18 cellular contexts compared by ENCODE assay signal in genomic region chr4:127709456-127709855, GRCh38. TPM values are rescaled to one million over a fixed set of nuclear protein-coding genes. Genes with fewer than 3 reads are reported as not detected.
DNase-seq lines count a peak whose midpoint lies in the region; ATAC-seq, FAIRE-seq and TF ChIP-seq lines count a peak whose summit lies in the region.
"Had no signal": no experiment of that assay in that cellular context is flagged by ENCODE, and none has a peak within 500 bp of the region (broad histone marks: within the 10 kb centered on the region; RNA-seq: fewer than 3 reads in every experiment).

No MANE protein-coding gene starts in this region.

- no peaks in the 10 kb centered on the region for H3K9me3 Mint-ChIP-seq in stimulated activated memory B cell treated with anti-CD40 and anti-IgM and Interleukin-4, amounts not matched to agents 10 μg/mL and 1 μg/mL and 100 μg/mL, for 72 hours
- no peaks in the 10 kb centered on the region for H3K9me3 Mint-ChIP-seq in osteocyte (ENCODE audit: unreplicated experiment)
- H3K9me3 Mint-ChIP-seq: CD8-positive, alpha-beta T cell had no signal

- H3K9me3 ChIP-seq in PC-3 (ENCODE audit: low read length) (no peaks in the 10 kb centered on the region), HepG2 (ENCODE audit: low read length) (no peaks in the 10 kb centered on the region)
- H3K9me3 ChIP-seq: upper lobe of right lung had no signal

- TF ChIP-seq EP300 in HepG2 (IDR thresholded peaks at IDR 0.05; ENCODE audit: low read depth in 2 of 2, low read length in 2 of 2) (no peak), HepG2 (CRISPR knock-in tag; IDR thresholded peaks at IDR 0.05; ENCODE audit: borderline replicate concordance) (no peak)

- H4K20me1 ChIP-seq in PC-3 (ENCODE audit: low read length), result no peaks in the 10 kb centered on the region
- H4K20me1 ChIP-seq in HepG2 (ENCODE audit: insufficient read depth, low read length), result no peaks in the 10 kb centered on the region

- H3K4me1 Mint-ChIP-seq in stimulated activated memory B cell treated with anti-CD40 and anti-IgM and Interleukin-4, amounts not matched to agents 10 μg/mL and 1 μg/mL and 100 μg/mL, for 72 hours, result no peaks in the 10 kb centered on the region
- H3K4me1 Mint-ChIP-seq in osteocyte (ENCODE audit: unreplicated experiment), result peaks cover 4% of the 10 kb centered on the region

- H3K9ac ChIP-seq in PC-3 (ENCODE audit: low read length) (peak overlapping the region; percentile 41), HepG2 (ENCODE audit: insufficient read depth, low read depth, low read length) (no peak overlapping the region)

- H2AFZ ChIP-seq in PC-3 (ENCODE audit: low read length) (peak overlapping the region; percentile 77), HepG2 (ENCODE audit: low read length) (no peak overlapping the region)

- CTCF ChIA-PET in PC-3 (lab: Charles Lee), result no interaction called here
- CTCF ChIA-PET in HepG2 (lab: Yijun Ruan, JAX; ENCODE audit: low intra/inter-chr PET ratio, low total read pairs), result no interaction called here

- BruUV-seq in PC-3 (replicated peaks; lab: Mats Ljungman, UMichigan), result no TSS peak
- no TSS peak for BruUV-seq in HepG2 (replicated peaks; lab: Mats Ljungman, UMichigan)

- H3K27me3 Mint-ChIP-seq in stimulated activated memory B cell treated with anti-CD40 and anti-IgM and Interleukin-4, amounts not matched to agents 10 μg/mL and 1 μg/mL and 100 μg/mL, for 72 hours, result peaks cover 9% of the 10 kb centered on the region
- no peaks in the 10 kb centered on the region for H3K27me3 Mint-ChIP-seq in osteocyte (ENCODE audit: unreplicated experiment)

- no peaks in the 10 kb centered on the region for H3K36me3 Mint-ChIP-seq in stimulated activated memory B cell treated with anti-CD40 and anti-IgM and Interleukin-4, amounts not matched to agents 10 μg/mL and 1 μg/mL and 100 μg/mL, for 72 hours
- H3K36me3 Mint-ChIP-seq in osteocyte (ENCODE audit: unreplicated experiment), result peaks cover 22% of the 10 kb centered on the region
- H3K36me3 Mint-ChIP-seq: CD8-positive, alpha-beta T cell had no signal

- ATAC-seq in PC-3 (peak; percentile 23), HepG2 (no peak), HG03432 (IDR thresholded peaks at IDR 0.05; ENCODE audit: unreplicated experiment) (no peak)
- no peak for ATAC-seq in stimulated activated memory B cell treated with anti-CD40 and anti-IgM and Interleukin-4, amounts not matched to agents 10 μg/mL and 1 μg/mL and 100 μg/mL, for 72 hours
- ATAC-seq: CD8-positive, alpha-beta T cell; stimulated activated naive CD8-positive, alpha-beta T cell treated with anti-CD3 and anti-CD28 coated beads, Interleukin-15, Interleukin-2, amounts not matched to agents 100 U/mL and 50 U/mL, for 24 hours had no signal

- H3K27me3 ChIP-seq in PC-3 (ENCODE audit: low read length), result no peaks in the 10 kb centered on the region
- no peaks in the 10 kb centered on the region for H3K27me3 ChIP-seq in HepG2 (ENCODE audit: control insufficient read depth in 1 of 2, insufficient read depth in 2 of 2, low read length in 2 of 2)
- H3K27me3 ChIP-seq: upper lobe of right lung had no signal

- in situ Hi-C loops in HepG2 (cut with HindIII; ENCODE audit: extremely low pct_ligation_motif_present, low pct_unique_long_range_greater_than_20kb), result no loop called here

- no peak overlapping the region for H3K27ac Mint-ChIP-seq in stimulated activated memory B cell treated with anti-CD40 and anti-IgM and Interleukin-4, amounts not matched to agents 10 μg/mL and 1 μg/mL and 100 μg/mL, for 72 hours
- no peak overlapping the region for H3K27ac Mint-ChIP-seq in osteocyte (ENCODE audit: unreplicated experiment)
- H3K27ac Mint-ChIP-seq: CD8-positive, alpha-beta T cell had no signal

- FAIRE-seq in HepG2 (lab: Jason Lieb, UNC), result no peak

- H3K36me3 ChIP-seq in PC-3 (ENCODE audit: low read depth, low read length) (no peaks in the 10 kb centered on the region), HepG2 (replicated peaks in 1 of 2; ENCODE audit: control insufficient read depth in 1 of 2, insufficient read depth in 2 of 2, low read length in 2 of 2) (peaks cover 3 to 8% of the 10 kb centered on the region in 2 experiments; a peak in 3 of 5 replicates)

- H3K4me2 ChIP-seq in PC-3 (ENCODE audit: low read length) (peak overlapping the region; percentile 87), HepG2 (ENCODE audit: low read depth, low read length) (no peak overlapping the region)

- DNase-seq in PC-3 (peak; percentile 18), epithelial cell of esophagus (ENCODE audit: low read depth) (peak; percentile 78), HepG2 (ENCODE audit: low spot score) (no peak), hepatic stellate cell (ENCODE audit: low spot score) (no peak), osteocyte (ENCODE audit: extremely low spot score, unreplicated experiment) (no peak)
- DNase-seq: activated CD4-positive, CD25-positive, alpha-beta regulatory T cell treated with anti-CD3 and anti-CD28 coated beads, Interleukin-2, amount 50 U/mL, for 72 hours; activated effector memory CD4-positive, alpha-beta T cell treated with Interleukin-2 at 50 U/mL for 16 hours; amniotic stem cell; CD8-positive, alpha-beta T cell; Karpas-422; NCI-H345; SHP77 treated with DMSO at 0.1 percent for 48 hours; stimulated activated naive CD8-positive, alpha-beta T cell treated with anti-CD3 and anti-CD28 coated beads, Interleukin-15, Interleukin-2, amounts not matched to agents 100 U/mL and 50 U/mL, for 24 hours; upper lobe of right lung had no signal

- TF ChIP-seq POLR2A in HepG2 (IDR thresholded peaks at IDR 0.05; ENCODE audit: insufficient read depth in 1 of 2, low read depth in 2 of 2, low read length in 2 of 2), result no peak

- no peaks in the 10 kb centered on the region for H3F3A ChIP-seq in PC-3 (ENCODE audit: low read length, unreplicated experiment)

- TF ChIP-seq CTCF in 22Rv1 (IDR thresholded peaks at IDR 0.05), result no peak
- TF ChIP-seq CTCF in PC-3 (conservative IDR thresholded peaks at IDR 0.05; ENCODE audit: low read depth, low read length), result no peak
- TF ChIP-seq CTCF in epithelial cell of esophagus (IDR thresholded peaks at IDR 0.05; ENCODE audit: insufficient read depth, low read depth, low read length, missing control alignments), result no peak
- TF ChIP-seq CTCF in HepG2 (CRISPR knock-in tag; IDR thresholded peaks at IDR 0.05), result no peak
- TF ChIP-seq CTCF in osteocyte (IDR thresholded peaks at IDR 0.05), result no peak

- intact Hi-C loops in PC-3 (cut with micrococcal nuclease), result loop anchor here (1.0 kb wide), 1 partner anchor 10 kb away; no protein-coding TSS in a partner anchor
- intact Hi-C loops in HepG2 (cut with micrococcal nuclease; ENCODE audit: unreplicated experiment), result no loop called here

- 89% methylated on average over 3 of the region's 3 CpGs for WGBS in HepG2 (ENCODE audit: low lambda C conversion rate)

- H3K4me3 ChIP-seq in PC-3 (ENCODE audit: low read length) (peak overlapping the region; percentile 59), epithelial cell of esophagus (ENCODE audit: low read length) (peak overlapping the region; percentile 14), HepG2 (replicated peaks in 1 of 3; ENCODE audit: insufficient read depth in 1 of 3, low read depth in 2 of 3, low read length in 3 of 3) (no peak overlapping the region)
- H3K4me3 ChIP-seq: upper lobe of right lung had no signal

- H3K79me2 ChIP-seq in PC-3 (ENCODE audit: low read length) (no peaks in the 10 kb centered on the region), HepG2 (ENCODE audit: insufficient read depth, low read length) (no peaks in the 10 kb centered on the region)

- POLR2A ChIA-PET in PC-3 (lab: Charles Lee; ENCODE audit: unreplicated experiment) (no interaction called here), HepG2 (lab: Yijun Ruan, JAX) (no interaction called here)

- no peak overlapping the region for H3K4me3 Mint-ChIP-seq in stimulated activated memory B cell treated with anti-CD40 and anti-IgM and Interleukin-4, amounts not matched to agents 10 μg/mL and 1 μg/mL and 100 μg/mL, for 72 hours
- no peak overlapping the region for H3K4me3 Mint-ChIP-seq in osteocyte (ENCODE audit: unreplicated experiment)
- H3K4me3 Mint-ChIP-seq: CD8-positive, alpha-beta T cell had no signal

- H3K4me1 ChIP-seq in PC-3 (ENCODE audit: insufficient read depth, low read length) (peaks cover 22% of the 10 kb centered on the region), HepG2 (ENCODE audit: insufficient read depth, low read length) (peaks cover 5% of the 10 kb centered on the region; the same call in 1 of the 2 replicates)

- TF ChIP-seq RAD21 in HepG2 (CRISPR knock-in tag; IDR thresholded peaks at IDR 0.05), result no peak

- H3K27ac ChIP-seq in 22Rv1, result peak overlapping the region; percentile 64
- H3K27ac ChIP-seq in PC-3 (ENCODE audit: low read length), result peak overlapping the region; percentile 86
- no peak overlapping the region for H3K27ac ChIP-seq in HepG2 (ENCODE audit: extremely low read length, insufficient read depth, low read length)
- H3K27ac ChIP-seq: upper lobe of right lung had no signal

- no peaks in the 10 kb centered on the region for H3K9me2 ChIP-seq in PC-3 (replicated peaks; ENCODE audit: low read length)

TF ChIP-seq in HepG2, 621 proteins besides CTCF, POLR2A, EP300 and RAD21 (continues in another document):
- TF ChIP-seq ZNF317 (CRISPR knock-in tag; IDR thresholded peaks at IDR 0.05) (no peak), MXD4 (CRISPR knock-in tag; IDR thresholded peaks at IDR 0.05) (no peak), GTF2F1 (IDR thresholded peaks at IDR 0.05; ENCODE audit: low read length) (no peak)

RNA-seq across cellular contexts. Expression of gene SLC25A31, which starts 20.7 kb away (rescaled TPM):
- total RNA-seq in PC-3 (2014; rRNA removed), result not detected in 2 replicates
- total RNA-seq in HepG2 (2016; rRNA removed; fragmentation: Illumina TruSeq; extraction: Trizol), result 0.04 TPM in 1 of 2 replicates, not detected in the other
- not detected in 2 replicates for total RNA-seq in HepG2 (2016; cell fraction: cytosol; rRNA removed; fragmentation: Illumina TruSeq; extraction: Trizol; ENCODE audit: low read depth)
- total RNA-seq in HepG2 (2016; cell fraction: insoluble cytoplasmic fraction; rRNA removed; fragmentation: Illumina TruSeq; extraction: Trizol), result not detected in 2 replicates
- total RNA-seq in HepG2 (2016; cell fraction: membrane; rRNA removed; fragmentation: Illumina TruSeq; extraction: Trizol), result not detected in 2 replicates
- total RNA-seq in HepG2 (2016; cell fraction: nucleus; rRNA removed; fragmentation: Illumina TruSeq; extraction: Trizol), result not detected in 2 replicates
- not detected in 2 replicates for polyA plus RNA-seq in HepG2 (2011; rRNA removed)
- polyA plus RNA-seq in HepG2 (2011; cell fraction: cytosol; rRNA removed), result not detected in 2 replicates
- polyA plus RNA-seq in HepG2 (2011; cell fraction: nucleus; rRNA removed), result not detected in 2 replicates
- not detected in 2 replicates for polyA plus RNA-seq in HepG2 (2012)
- polyA plus RNA-seq in HepG2 (2016; cell fraction: cytosol; fragmentation: Illumina TruSeq; extraction: Trizol; ENCODE audit: low read depth), result not detected in 2 replicates
- polyA plus RNA-seq in HepG2 (2016; cell fraction: insoluble cytoplasmic fraction; fragmentation: Illumina TruSeq; extraction: Trizol; ENCODE audit: low read depth), result not detected in 2 replicates
- polyA plus RNA-seq in HepG2 (2016; cell fraction: membrane; fragmentation: Illumina TruSeq; extraction: Trizol; ENCODE audit: low read depth), result not detected in 2 replicates
- not detected in 2 replicates for polyA plus RNA-seq in HepG2 (2016; cell fraction: nucleus; fragmentation: Illumina TruSeq; extraction: Trizol; ENCODE audit: insufficient read depth, low read depth)
- polyA minus RNA-seq in HepG2 (2011; rRNA and poly(A)+ RNA removed; ENCODE audit: low replicate concordance), result not detected in 2 replicates
- not detected in 2 replicates for polyA minus RNA-seq in HepG2 (2011; cell fraction: cytosol; rRNA and poly(A)+ RNA removed)
- polyA minus RNA-seq in HepG2 (2011; cell fraction: nucleus; rRNA and poly(A)+ RNA removed), result not detected in 2 replicates
- not detected in 2 replicates for total RNA-seq in osteocyte
- total RNA-seq: CD8-positive, alpha-beta T cell; T-helper 2 cell treated with Interferon-gamma antibody and Interleukin-4, amounts not matched to agents 100 ng/mL and 5 ng/mL, for 36 hours; upper lobe of right lung had no signal

Comparison
In these comparisons a context has a peak if more than half of its experiments do, and no peak if none do; other contexts are left out.
1. DNase-seq: peak in PC-3 (single experiment) and epithelial cell of esophagus (single experiment); none in HepG2 (single experiment), hepatic stellate cell (single experiment) and osteocyte (single experiment).
2. H3K4me3 ChIP-seq: peak in PC-3 (single experiment) and epithelial cell of esophagus (single experiment); none in HepG2 (0 of 3).